Comparison of ENCODE assay signal across 8 cellular contexts in the genomic region with DNA sequence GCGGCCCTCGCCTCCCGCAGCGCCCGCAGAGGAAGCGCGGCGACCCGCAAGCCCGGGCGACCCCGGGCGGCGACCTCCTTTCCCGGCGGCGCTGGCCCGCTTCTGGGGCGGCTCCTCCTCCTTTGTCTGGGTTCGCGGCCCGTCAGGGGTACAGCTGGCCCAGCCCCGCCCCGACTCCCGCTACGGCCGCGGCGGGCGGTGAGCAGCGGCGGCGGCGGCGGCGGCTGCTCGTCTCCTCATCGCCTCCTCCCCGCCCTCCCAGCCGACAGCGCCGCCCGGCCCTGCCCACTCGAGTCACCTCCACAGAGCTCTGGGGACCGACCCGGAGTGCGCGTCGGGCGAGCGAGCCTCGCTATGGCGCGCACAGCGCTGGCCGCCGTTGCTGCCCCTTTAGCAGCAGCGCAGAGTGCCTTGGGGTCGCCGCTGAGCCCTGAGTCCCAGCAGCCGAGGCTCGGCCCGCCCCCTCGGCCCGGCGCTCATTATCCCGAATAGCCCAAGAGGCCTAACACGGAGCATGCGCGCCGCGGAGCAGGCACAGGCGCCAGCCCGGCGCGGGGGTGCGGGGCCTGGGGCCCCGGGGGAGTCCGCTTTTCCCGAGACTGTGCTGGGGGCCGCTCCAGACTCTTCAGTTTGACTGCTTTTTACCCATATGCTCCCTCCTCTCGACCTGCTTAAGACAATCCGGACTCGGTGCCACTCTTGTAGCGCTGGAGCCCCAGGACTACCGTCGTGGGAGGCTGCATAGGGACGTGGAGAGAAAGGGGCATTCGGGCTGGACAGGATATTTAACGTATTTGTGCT. TPM values are rescaled to one million over a fixed set of nuclear protein-coding genes. Genes with fewer than 3 reads are reported as not detected.
A peak's percentile ranks its signal among the peaks of the same experiment; 100 is the strongest.
DNase-seq lines count a peak whose midpoint lies in the region; ATAC-seq and TF ChIP-seq lines count a peak whose summit lies in the region.

A gene (minus strand): TSS at position 104 of the 801 bp plus-strand sequence. CDS start 295 bp downstream, outside the sequence.

- peak within 1 kb of the TSS; percentile 73 for H3K27ac ChIP-seq in KOPT-K1 (ENCODE audit: low read depth, low read length, poor library complexity, severe bottlenecking)

- DNase-seq in Daoy (ENCODE audit: low read depth), result peak; percentile 93
- peak; percentile 83 for DNase-seq in RPMI8226
- DNase-seq in activated T-helper 2 cell treated with anti-CD3 and anti-CD28 coated beads, Interferon-gamma antibody, Interleukin-2, Interleukin-4, amounts not matched to agents 10 μg/mL and 5 μg/mL and 100 μg/mL, durations not matched to agents 14 hours and 24 hours and 36 hours (ENCODE audit: low spot score), result peak; percentile 80
- peak; percentile 73 for DNase-seq in fibroblast of peridontal ligament (ENCODE audit: extremely low read depth)

- peaks cover 25% of the 10 kb centered on the region for H3K36me3 Mint-ChIP-seq in activated T-helper 2 cell treated with anti-CD3 and anti-CD28 coated beads, Interferon-gamma antibody, Interleukin-2, Interleukin-4, amounts not matched to agents 10 μg/mL and 5 μg/mL and 100 μg/mL, durations not matched to agents 14 hours and 24 hours and 36 hours (ENCODE audit: low read depth)
- H3K36me3 Mint-ChIP-seq in nephron (ENCODE audit: low read depth), result peaks cover 15% of the 10 kb centered on the region
- H3K36me3 Mint-ChIP-seq in stimulated activated naive CD8-positive, alpha-beta T cell treated with anti-CD3 and anti-CD28 coated beads, Interleukin-15, Interleukin-2, amounts not matched to agents 100 ng/mL and 50 ng/mL, for 24 hours (ENCODE audit: low read depth), result peaks cover 17% of the 10 kb centered on the region

- no peak for TF ChIP-seq CTCF in nephron (IDR thresholded peaks at IDR 0.05; ENCODE audit: unreplicated experiment in 3 of 3)

- ATAC-seq in GM21825 (IDR thresholded peaks at IDR 0.05; ENCODE audit: unreplicated experiment), result peak; percentile 81

- intact Hi-C loops in activated T-helper 2 cell treated with anti-CD3 and anti-CD28 coated beads, Interferon-gamma antibody, Interleukin-2, Interleukin-4, amounts not matched to agents 10 μg/mL and 5 μg/mL and 100 μg/mL, durations not matched to agents 14 hours and 24 hours and 36 hours (cut with micrococcal nuclease), result loop anchor here (1.0 to 5.0 kb wide), 10 partner anchors 115 to 1616 kb away; a partner anchor contains a TSS

- H3K4me1 Mint-ChIP-seq in activated T-helper 2 cell treated with anti-CD3 and anti-CD28 coated beads, Interferon-gamma antibody, Interleukin-2, Interleukin-4, amounts not matched to agents 10 μg/mL and 5 μg/mL and 100 μg/mL, durations not matched to agents 14 hours and 24 hours and 36 hours (ENCODE audit: low read depth), result peaks cover 36% of the 10 kb centered on the region
- H3K4me1 Mint-ChIP-seq in nephron, result peaks cover 42% of the 10 kb centered on the region
- peaks cover 50% of the 10 kb centered on the region for H3K4me1 Mint-ChIP-seq in stimulated activated naive CD8-positive, alpha-beta T cell treated with anti-CD3 and anti-CD28 coated beads, Interleukin-15, Interleukin-2, amounts not matched to agents 100 ng/mL and 50 ng/mL, for 24 hours (ENCODE audit: low read depth)

- H3K27me3 Mint-ChIP-seq in activated T-helper 2 cell treated with anti-CD3 and anti-CD28 coated beads, Interferon-gamma antibody, Interleukin-2, Interleukin-4, amounts not matched to agents 10 μg/mL and 5 μg/mL and 100 μg/mL, durations not matched to agents 14 hours and 24 hours and 36 hours (ENCODE audit: low read depth), result peaks cover 4% of the 10 kb centered on the region
- H3K27me3 Mint-ChIP-seq in nephron (ENCODE audit: low read depth), result no peaks in the 10 kb centered on the region
- no peaks in the 10 kb centered on the region for H3K27me3 Mint-ChIP-seq in stimulated activated naive CD8-positive, alpha-beta T cell treated with anti-CD3 and anti-CD28 coated beads, Interleukin-15, Interleukin-2, amounts not matched to agents 100 ng/mL and 50 ng/mL, for 24 hours

- H3K27ac Mint-ChIP-seq in activated T-helper 2 cell treated with anti-CD3 and anti-CD28 coated beads, Interferon-gamma antibody, Interleukin-2, Interleukin-4, amounts not matched to agents 10 μg/mL and 5 μg/mL and 100 μg/mL, durations not matched to agents 14 hours and 24 hours and 36 hours, result peak within 1 kb of the TSS; percentile 88
- peak within 1 kb of the TSS; percentile 98 to 99 (median 99) for H3K27ac Mint-ChIP-seq in nephron
- peak within 1 kb of the TSS; percentile 94 for H3K27ac Mint-ChIP-seq in stimulated activated naive CD8-positive, alpha-beta T cell treated with anti-CD3 and anti-CD28 coated beads, Interleukin-15, Interleukin-2, amounts not matched to agents 100 ng/mL and 50 ng/mL, for 24 hours

- peaks cover 8% of the 10 kb centered on the region for H3K9me3 ChIP-seq in KOPT-K1 (ENCODE audit: insufficient read depth, low read length, poor library complexity, severe bottlenecking)

- H3K4me3 Mint-ChIP-seq in activated T-helper 2 cell treated with anti-CD3 and anti-CD28 coated beads, Interferon-gamma antibody, Interleukin-2, Interleukin-4, amounts not matched to agents 10 μg/mL and 5 μg/mL and 100 μg/mL, durations not matched to agents 14 hours and 24 hours and 36 hours (ENCODE audit: low read depth), result peak within 1 kb of the TSS; percentile 92
- H3K4me3 Mint-ChIP-seq in nephron, result peak within 1 kb of the TSS; percentile 87 to 95 (median 94)
- H3K4me3 Mint-ChIP-seq in stimulated activated naive CD8-positive, alpha-beta T cell treated with anti-CD3 and anti-CD28 coated beads, Interleukin-15, Interleukin-2, amounts not matched to agents 100 ng/mL and 50 ng/mL, for 24 hours, result peak within 1 kb of the TSS; percentile 95

- peaks cover 20% of the 10 kb centered on the region for H3K9me3 Mint-ChIP-seq in activated T-helper 2 cell treated with anti-CD3 and anti-CD28 coated beads, Interferon-gamma antibody, Interleukin-2, Interleukin-4, amounts not matched to agents 10 μg/mL and 5 μg/mL and 100 μg/mL, durations not matched to agents 14 hours and 24 hours and 36 hours
- H3K9me3 Mint-ChIP-seq in nephron, result no peaks in the 10 kb centered on the region
- peaks cover 13% of the 10 kb centered on the region for H3K9me3 Mint-ChIP-seq in stimulated activated naive CD8-positive, alpha-beta T cell treated with anti-CD3 and anti-CD28 coated beads, Interleukin-15, Interleukin-2, amounts not matched to agents 100 ng/mL and 50 ng/mL, for 24 hours

- 0 out of 2 replicates have a peak, but pooled peaks cover 9% of the 10 kb centered on the region for H3K36me3 ChIP-seq in KOPT-K1 (ENCODE audit: insufficient read depth, low read length)

RNA-seq across cellular contexts. Expression of the gene that starts here (rescaled TPM):
- 19.5 and 21.8 TPM in 2 replicates for total RNA-seq in Daoy (2014; rRNA removed; shearing (Covaris generic))
- total RNA-seq in activated T-helper 2 cell treated with anti-CD3 and anti-CD28 coated beads, Interferon-gamma antibody, Interleukin-2, Interleukin-4, amounts not matched to agents 10 μg/mL and 5 μg/mL and 100 μg/mL, durations not matched to agents 14 hours and 24 hours and 36 hours, result 17.0 and 20.7 TPM in 2 replicates

Comparison
In these comparisons a context has a peak if more than half of its experiments do, and no peak if none do; other contexts are left out.
1. Peak in every context shown above with its lines: DNase-seq, ATAC-seq and H3K27ac ChIP-seq.